4 cellular contexts compared by ENCODE assay signal in the genomic region with DNA sequence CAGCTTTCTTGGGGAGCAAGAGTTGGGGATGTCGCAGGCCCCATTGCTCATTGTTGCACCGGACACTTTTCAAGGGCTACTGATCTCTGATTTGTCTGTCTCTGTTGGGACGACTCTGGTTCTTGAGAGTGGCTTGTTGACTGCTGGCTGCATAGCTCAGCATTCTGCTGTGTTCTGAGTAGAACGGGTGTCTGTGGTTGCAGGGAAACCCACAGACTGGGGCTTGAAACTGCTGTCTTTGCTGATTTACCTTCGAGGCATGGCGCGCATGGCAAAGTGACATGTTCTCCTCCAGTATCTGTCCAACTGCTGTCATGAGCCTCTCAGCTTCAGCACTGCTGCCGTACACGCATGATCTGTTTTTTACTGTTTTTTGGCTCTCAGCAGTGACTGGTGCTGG. TPM values are rescaled to one million over a fixed set of nuclear protein-coding genes. Genes with fewer than 3 reads are reported as not detected.
"Had no signal": no experiment of that assay in that cellular context is flagged by ENCODE, and none has a peak within 500 bp of the region (broad histone marks: within the 10 kb centered on the region; RNA-seq: fewer than 3 reads in every experiment).

No MANE protein-coding gene starts in this region.

RNA-seq across cellular contexts. Expression of a gene that starts 8.7 kb away (rescaled TPM):
- total RNA-seq: LHCN-M2, MCF 10A, NCI-H460, SK-MEL-5 had no signal
